1 cellular context compared by ENCODE assay signal in genomic region chr2:201532686-201533304, GRCh38.
A peak's percentile ranks its signal among the peaks of the same experiment; 100 is the strongest.
TF ChIP-seq lines count a peak whose summit lies in the region.

No MANE protein-coding gene starts in this region.

TF ChIP-seq in K562, 482 proteins besides CTCF, POLR2A, EP300 and RAD21 (continued from another document and continues in another):
- TF ChIP-seq, protein P1, sequence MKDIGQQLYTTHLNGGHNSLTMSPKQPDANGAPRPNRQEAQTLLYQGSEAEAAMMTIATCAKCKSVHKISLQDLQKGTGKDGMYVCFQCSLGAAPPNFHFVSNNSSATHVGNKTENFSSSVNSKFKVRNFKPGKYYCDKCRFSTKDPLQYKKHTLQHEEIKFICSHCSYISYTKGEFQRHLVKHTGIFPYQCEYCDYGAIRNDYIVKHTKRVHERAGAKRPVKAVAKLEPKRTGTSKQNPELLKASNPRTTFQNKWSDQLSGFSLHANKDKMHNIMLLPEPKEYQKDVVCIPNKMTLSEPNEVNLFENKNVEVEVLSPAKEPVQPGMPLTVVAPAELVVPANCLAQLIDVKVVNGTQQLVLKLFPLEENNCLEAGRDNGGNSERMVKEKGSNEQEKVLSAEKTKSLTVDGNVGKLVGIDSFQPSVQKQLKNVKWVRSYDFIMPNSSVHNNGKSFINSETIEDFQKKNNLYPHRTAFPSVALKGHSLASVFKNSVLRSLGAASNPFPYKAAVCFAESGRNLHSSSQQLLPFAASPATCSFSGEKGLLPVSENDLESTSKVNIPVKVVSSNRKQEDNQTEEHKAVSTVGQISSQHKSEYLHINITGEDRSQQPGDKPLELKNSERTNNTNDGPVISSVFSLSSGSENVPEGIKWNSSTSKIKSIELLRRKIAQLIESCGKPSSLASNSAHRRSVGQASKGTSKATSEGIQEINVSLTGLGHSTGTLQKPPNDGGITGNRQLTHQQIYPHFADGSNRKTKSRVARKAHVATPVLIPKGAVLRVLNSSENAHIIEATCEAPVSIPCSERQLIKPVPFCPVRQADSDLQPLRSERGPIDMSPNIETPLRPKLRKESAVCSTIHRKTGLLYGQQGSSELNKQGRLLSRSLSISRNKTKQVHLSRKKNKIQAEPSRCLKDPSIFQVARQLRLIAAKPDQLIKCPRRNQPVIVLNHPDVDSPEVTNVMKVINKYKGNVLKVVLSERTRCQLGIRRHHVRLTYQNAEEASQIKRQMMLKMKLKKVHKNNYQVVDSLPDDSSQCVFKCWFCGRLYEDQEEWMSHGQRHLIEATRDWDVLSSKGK (CRISPR knock-in tag; IDR thresholded peaks at IDR 0.05) = no peak
- TF ChIP-seq SP2 (IDR thresholded peaks at IDR 0.05; ENCODE audit: extremely low read depth, low read depth, low read length, poor library complexity, severe bottlenecking) = no peak
- no peak for TF ChIP-seq SIN3A (IDR thresholded peaks at IDR 0.05; ENCODE audit: borderline replicate concordance in 2 of 2, control insufficient read depth in 1 of 2, low read depth in 2 of 2, low read length in 2 of 2)
- TF ChIP-seq TCF7 (IDR thresholded peaks at IDR 0.05; ENCODE audit: borderline replicate concordance) = 0 out of 2 replicates have a peak, but pooled peaks have one; percentile 54
- TF ChIP-seq, protein P2, sequence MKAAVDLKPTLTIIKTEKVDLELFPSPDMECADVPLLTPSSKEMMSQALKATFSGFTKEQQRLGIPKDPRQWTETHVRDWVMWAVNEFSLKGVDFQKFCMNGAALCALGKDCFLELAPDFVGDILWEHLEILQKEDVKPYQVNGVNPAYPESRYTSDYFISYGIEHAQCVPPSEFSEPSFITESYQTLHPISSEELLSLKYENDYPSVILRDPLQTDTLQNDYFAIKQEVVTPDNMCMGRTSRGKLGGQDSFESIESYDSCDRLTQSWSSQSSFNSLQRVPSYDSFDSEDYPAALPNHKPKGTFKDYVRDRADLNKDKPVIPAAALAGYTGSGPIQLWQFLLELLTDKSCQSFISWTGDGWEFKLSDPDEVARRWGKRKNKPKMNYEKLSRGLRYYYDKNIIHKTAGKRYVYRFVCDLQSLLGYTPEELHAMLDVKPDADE (conservative IDR thresholded peaks at IDR 0.05; ENCODE audit: control insufficient read depth, low read depth, low read length) = no peak
- no peak for TF ChIP-seq ASH1L (IDR thresholded peaks at IDR 0.05; ENCODE audit: borderline replicate concordance, low read depth, partially characterized antibody)
- TF ChIP-seq ZNF384 (IDR thresholded peaks at IDR 0.05; ENCODE audit: low read depth, low read length) = no peak
- no peak for TF ChIP-seq KLF6 (CRISPR knock-in tag; IDR thresholded peaks at IDR 0.05; ENCODE audit: borderline replicate concordance)
- no peak for TF ChIP-seq NR2F6 (CRISPR knock-in tag; IDR thresholded peaks at IDR 0.05)
- no peak for TF ChIP-seq EHMT2 (IDR thresholded peaks at IDR 0.05)
- no peak for TF ChIP-seq ATF1 (CRISPR knock-in tag; IDR thresholded peaks at IDR 0.05)
- no peak for TF ChIP-seq ATF1 (tag; IDR thresholded peaks at IDR 0.05)
- no peak for TF ChIP-seq LARP7 (IDR thresholded peaks at IDR 0.05)
- TF ChIP-seq PHB (CRISPR knock-in tag; IDR thresholded peaks at IDR 0.05) = no peak
- TF ChIP-seq, protein P3, sequence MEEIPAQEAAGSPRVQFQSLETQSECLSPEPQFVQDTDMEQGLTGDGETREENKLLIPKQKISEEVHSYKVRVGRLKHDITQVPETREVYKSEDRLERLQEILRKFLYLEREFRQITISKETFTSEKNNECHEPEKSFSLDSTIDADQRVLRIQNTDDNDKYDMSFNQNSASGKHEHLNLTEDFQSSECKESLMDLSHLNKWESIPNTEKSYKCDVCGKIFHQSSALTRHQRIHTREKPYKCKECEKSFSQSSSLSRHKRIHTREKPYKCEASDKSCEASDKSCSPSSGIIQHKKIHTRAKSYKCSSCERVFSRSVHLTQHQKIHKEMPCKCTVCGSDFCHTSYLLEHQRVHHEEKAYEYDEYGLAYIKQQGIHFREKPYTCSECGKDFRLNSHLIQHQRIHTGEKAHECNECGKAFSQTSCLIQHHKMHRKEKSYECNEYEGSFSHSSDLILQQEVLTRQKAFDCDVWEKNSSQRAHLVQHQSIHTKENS (CRISPR knock-in tag; IDR thresholded peaks at IDR 0.05) = no peak
- TF ChIP-seq BHLHE40 (IDR thresholded peaks at IDR 0.05; ENCODE audit: low read length) = no peak
- TF ChIP-seq, protein P4, sequence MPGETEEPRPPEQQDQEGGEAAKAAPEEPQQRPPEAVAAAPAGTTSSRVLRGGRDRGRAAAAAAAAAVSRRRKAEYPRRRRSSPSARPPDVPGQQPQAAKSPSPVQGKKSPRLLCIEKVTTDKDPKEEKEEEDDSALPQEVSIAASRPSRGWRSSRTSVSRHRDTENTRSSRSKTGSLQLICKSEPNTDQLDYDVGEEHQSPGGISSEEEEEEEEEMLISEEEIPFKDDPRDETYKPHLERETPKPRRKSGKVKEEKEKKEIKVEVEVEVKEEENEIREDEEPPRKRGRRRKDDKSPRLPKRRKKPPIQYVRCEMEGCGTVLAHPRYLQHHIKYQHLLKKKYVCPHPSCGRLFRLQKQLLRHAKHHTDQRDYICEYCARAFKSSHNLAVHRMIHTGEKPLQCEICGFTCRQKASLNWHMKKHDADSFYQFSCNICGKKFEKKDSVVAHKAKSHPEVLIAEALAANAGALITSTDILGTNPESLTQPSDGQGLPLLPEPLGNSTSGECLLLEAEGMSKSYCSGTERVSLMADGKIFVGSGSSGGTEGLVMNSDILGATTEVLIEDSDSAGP (CRISPR knock-in tag; IDR thresholded peaks at IDR 0.05) = no peak
- TF ChIP-seq ARID1B (IDR thresholded peaks at IDR 0.05) = peak; percentile 80
- TF ChIP-seq PHF8 (IDR thresholded peaks at IDR 0.05; ENCODE audit: borderline replicate concordance, low read length) = no peak
- peak; percentile 53 for TF ChIP-seq TCF3 (CRISPR knock-in tag; IDR thresholded peaks at IDR 0.05)
- TF ChIP-seq ZBTB49 (CRISPR knock-in tag; IDR thresholded peaks at IDR 0.05; ENCODE audit: borderline replicate concordance) = no peak
- TF ChIP-seq, protein P5, sequence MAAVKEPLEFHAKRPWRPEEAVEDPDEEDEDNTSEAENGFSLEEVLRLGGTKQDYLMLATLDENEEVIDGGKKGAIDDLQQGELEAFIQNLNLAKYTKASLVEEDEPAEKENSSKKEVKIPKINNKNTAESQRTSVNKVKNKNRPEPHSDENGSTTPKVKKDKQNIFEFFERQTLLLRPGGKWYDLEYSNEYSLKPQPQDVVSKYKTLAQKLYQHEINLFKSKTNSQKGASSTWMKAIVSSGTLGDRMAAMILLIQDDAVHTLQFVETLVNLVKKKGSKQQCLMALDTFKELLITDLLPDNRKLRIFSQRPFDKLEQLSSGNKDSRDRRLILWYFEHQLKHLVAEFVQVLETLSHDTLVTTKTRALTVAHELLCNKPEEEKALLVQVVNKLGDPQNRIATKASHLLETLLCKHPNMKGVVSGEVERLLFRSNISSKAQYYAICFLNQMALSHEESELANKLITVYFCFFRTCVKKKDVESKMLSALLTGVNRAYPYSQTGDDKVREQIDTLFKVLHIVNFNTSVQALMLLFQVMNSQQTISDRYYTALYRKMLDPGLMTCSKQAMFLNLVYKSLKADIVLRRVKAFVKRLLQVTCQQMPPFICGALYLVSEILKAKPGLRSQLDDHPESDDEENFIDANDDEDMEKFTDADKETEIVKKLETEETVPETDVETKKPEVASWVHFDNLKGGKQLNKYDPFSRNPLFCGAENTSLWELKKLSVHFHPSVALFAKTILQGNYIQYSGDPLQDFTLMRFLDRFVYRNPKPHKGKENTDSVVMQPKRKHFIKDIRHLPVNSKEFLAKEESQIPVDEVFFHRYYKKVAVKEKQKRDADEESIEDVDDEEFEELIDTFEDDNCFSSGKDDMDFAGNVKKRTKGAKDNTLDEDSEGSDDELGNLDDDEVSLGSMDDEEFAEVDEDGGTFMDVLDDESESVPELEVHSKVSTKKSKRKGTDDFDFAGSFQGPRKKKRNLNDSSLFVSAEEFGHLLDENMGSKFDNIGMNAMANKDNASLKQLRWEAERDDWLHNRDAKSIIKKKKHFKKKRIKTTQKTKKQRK (IDR thresholded peaks at IDR 0.05; ENCODE audit: borderline replicate concordance, low read depth, low read length) = no peak
- no peak for TF ChIP-seq BACH1 (tag; IDR thresholded peaks at IDR 0.05)
- TF ChIP-seq, protein P6, sequence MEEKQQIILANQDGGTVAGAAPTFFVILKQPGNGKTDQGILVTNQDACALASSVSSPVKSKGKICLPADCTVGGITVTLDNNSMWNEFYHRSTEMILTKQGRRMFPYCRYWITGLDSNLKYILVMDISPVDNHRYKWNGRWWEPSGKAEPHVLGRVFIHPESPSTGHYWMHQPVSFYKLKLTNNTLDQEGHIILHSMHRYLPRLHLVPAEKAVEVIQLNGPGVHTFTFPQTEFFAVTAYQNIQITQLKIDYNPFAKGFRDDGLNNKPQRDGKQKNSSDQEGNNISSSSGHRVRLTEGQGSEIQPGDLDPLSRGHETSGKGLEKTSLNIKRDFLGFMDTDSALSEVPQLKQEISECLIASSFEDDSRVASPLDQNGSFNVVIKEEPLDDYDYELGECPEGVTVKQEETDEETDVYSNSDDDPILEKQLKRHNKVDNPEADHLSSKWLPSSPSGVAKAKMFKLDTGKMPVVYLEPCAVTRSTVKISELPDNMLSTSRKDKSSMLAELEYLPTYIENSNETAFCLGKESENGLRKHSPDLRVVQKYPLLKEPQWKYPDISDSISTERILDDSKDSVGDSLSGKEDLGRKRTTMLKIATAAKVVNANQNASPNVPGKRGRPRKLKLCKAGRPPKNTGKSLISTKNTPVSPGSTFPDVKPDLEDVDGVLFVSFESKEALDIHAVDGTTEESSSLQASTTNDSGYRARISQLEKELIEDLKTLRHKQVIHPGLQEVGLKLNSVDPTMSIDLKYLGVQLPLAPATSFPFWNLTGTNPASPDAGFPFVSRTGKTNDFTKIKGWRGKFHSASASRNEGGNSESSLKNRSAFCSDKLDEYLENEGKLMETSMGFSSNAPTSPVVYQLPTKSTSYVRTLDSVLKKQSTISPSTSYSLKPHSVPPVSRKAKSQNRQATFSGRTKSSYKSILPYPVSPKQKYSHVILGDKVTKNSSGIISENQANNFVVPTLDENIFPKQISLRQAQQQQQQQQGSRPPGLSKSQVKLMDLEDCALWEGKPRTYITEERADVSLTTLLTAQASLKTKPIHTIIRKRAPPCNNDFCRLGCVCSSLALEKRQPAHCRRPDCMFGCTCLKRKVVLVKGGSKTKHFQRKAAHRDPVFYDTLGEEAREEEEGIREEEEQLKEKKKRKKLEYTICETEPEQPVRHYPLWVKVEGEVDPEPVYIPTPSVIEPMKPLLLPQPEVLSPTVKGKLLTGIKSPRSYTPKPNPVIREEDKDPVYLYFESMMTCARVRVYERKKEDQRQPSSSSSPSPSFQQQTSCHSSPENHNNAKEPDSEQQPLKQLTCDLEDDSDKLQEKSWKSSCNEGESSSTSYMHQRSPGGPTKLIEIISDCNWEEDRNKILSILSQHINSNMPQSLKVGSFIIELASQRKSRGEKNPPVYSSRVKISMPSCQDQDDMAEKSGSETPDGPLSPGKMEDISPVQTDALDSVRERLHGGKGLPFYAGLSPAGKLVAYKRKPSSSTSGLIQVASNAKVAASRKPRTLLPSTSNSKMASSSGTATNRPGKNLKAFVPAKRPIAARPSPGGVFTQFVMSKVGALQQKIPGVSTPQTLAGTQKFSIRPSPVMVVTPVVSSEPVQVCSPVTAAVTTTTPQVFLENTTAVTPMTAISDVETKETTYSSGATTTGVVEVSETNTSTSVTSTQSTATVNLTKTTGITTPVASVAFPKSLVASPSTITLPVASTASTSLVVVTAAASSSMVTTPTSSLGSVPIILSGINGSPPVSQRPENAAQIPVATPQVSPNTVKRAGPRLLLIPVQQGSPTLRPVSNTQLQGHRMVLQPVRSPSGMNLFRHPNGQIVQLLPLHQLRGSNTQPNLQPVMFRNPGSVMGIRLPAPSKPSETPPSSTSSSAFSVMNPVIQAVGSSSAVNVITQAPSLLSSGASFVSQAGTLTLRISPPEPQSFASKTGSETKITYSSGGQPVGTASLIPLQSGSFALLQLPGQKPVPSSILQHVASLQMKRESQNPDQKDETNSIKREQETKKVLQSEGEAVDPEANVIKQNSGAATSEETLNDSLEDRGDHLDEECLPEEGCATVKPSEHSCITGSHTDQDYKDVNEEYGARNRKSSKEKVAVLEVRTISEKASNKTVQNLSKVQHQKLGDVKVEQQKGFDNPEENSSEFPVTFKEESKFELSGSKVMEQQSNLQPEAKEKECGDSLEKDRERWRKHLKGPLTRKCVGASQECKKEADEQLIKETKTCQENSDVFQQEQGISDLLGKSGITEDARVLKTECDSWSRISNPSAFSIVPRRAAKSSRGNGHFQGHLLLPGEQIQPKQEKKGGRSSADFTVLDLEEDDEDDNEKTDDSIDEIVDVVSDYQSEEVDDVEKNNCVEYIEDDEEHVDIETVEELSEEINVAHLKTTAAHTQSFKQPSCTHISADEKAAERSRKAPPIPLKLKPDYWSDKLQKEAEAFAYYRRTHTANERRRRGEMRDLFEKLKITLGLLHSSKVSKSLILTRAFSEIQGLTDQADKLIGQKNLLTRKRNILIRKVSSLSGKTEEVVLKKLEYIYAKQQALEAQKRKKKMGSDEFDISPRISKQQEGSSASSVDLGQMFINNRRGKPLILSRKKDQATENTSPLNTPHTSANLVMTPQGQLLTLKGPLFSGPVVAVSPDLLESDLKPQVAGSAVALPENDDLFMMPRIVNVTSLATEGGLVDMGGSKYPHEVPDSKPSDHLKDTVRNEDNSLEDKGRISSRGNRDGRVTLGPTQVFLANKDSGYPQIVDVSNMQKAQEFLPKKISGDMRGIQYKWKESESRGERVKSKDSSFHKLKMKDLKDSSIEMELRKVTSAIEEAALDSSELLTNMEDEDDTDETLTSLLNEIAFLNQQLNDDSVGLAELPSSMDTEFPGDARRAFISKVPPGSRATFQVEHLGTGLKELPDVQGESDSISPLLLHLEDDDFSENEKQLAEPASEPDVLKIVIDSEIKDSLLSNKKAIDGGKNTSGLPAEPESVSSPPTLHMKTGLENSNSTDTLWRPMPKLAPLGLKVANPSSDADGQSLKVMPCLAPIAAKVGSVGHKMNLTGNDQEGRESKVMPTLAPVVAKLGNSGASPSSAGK (IDR thresholded peaks at IDR 0.05) = no peak
- TF ChIP-seq ZNF696 (CRISPR knock-in tag; conservative IDR thresholded peaks at IDR 0.05) = no peak
- TF ChIP-seq ZNF766 (CRISPR knock-in tag; conservative IDR thresholded peaks at IDR 0.05) = no peak
- TF ChIP-seq RBFOX2 (IDR thresholded peaks at IDR 0.05; ENCODE audit: low read depth, low read length) = no peak
- TF ChIP-seq RCOR1 (IDR thresholded peaks at IDR 0.05; ENCODE audit: borderline replicate concordance in 1 of 2, low read depth in 2 of 2, low read length in 2 of 2) = peak in 1 of 2 experiments; percentile 52; a peak in 1 of 4 replicates
